ENCODE assay signal across 1 cellular context in genomic region chr10:34139559-34139958, GRCh38.
TF ChIP-seq lines count a peak whose summit lies in the region.

No MANE protein-coding gene starts in this region.

TF ChIP-seq in HEK293, 187 proteins besides CTCF, POLR2A, EP300 and RAD21 (continued from another document and continues in another):
- TF ChIP-seq ZNF596 (tag by site-specific recombination; IDR thresholded peaks at IDR 0.05) (no peak), ZNF837 (tag by site-specific recombination; IDR thresholded peaks at IDR 0.05) (no peak), ZNF701 (tag by site-specific recombination; IDR thresholded peaks at IDR 0.05) (no peak), IKZF3 (tag by site-specific recombination; IDR thresholded peaks at IDR 0.05) (0 out of 2 replicates have a peak, but pooled peaks have one; percentile 28), ZNF529 (tag by site-specific recombination; IDR thresholded peaks at IDR 0.05; ENCODE audit: insufficient replicate concordance) (no peak), GLIS1 (tag by site-specific recombination; IDR thresholded peaks at IDR 0.05) (peak; percentile 45; the same call in 1 of the 2 replicates), SALL2 (tag by site-specific recombination; IDR thresholded peaks at IDR 0.05; ENCODE audit: borderline replicate concordance) (no peak), WT1 (tag by site-specific recombination; IDR thresholded peaks at IDR 0.05) (no peak), ZNF404 (tag by site-specific recombination; IDR thresholded peaks at IDR 0.05) (no peak), ZNF670 (tag by site-specific recombination; IDR thresholded peaks at IDR 0.05; ENCODE audit: low read depth) (no peak), ZSCAN18 (tag by site-specific recombination; IDR thresholded peaks at IDR 0.05) (no peak), ZNF473 (tag by site-specific recombination; IDR thresholded peaks at IDR 0.05) (no peak), ZNF585B (tag by site-specific recombination; IDR thresholded peaks at IDR 0.05) (no peak), KLF16 (tag by site-specific recombination; IDR thresholded peaks at IDR 0.05) (no peak), ZNF121 (tag by site-specific recombination; IDR thresholded peaks at IDR 0.05) (no peak), ZNF704 (tag by site-specific recombination; IDR thresholded peaks at IDR 0.05) (no peak), ELK4 (IDR thresholded peaks at IDR 0.05; ENCODE audit: borderline replicate concordance, low read depth, low read length) (no peak), ZNF24 (tag by site-specific recombination; IDR thresholded peaks at IDR 0.05) (peak; percentile 84), ZNF654 (tag by site-specific recombination; IDR thresholded peaks at IDR 0.05; ENCODE audit: low read depth) (no peak), ZNF449 (tag by site-specific recombination; IDR thresholded peaks at IDR 0.05) (no peak), ZNF626 (tag by site-specific recombination; IDR thresholded peaks at IDR 0.05) (no peak), ZNF558 (tag by site-specific recombination; IDR thresholded peaks at IDR 0.05) (0 out of 2 replicates have a peak, but pooled peaks have one; percentile 31), ZNF580 (tag by site-specific recombination; IDR thresholded peaks at IDR 0.05) (0 out of 2 replicates have a peak, but pooled peaks have one; percentile 17), ZNF324 (tag by site-specific recombination; IDR thresholded peaks at IDR 0.05) (no peak), PBX3 (CRISPR knock-in tag; IDR thresholded peaks at IDR 0.05) (no peak), ZSCAN5A (tag by site-specific recombination; IDR thresholded peaks at IDR 0.05) (no peak), ZNF138 (tag by site-specific recombination; IDR thresholded peaks at IDR 0.05; ENCODE audit: borderline replicate concordance) (no peak), ZNF416 (tag by site-specific recombination; IDR thresholded peaks at IDR 0.05) (no peak), ZNF768 (tag by site-specific recombination; IDR thresholded peaks at IDR 0.05) (no peak), ZNF391 (tag by site-specific recombination; IDR thresholded peaks at IDR 0.05; ENCODE audit: borderline replicate concordance, low read depth) (no peak), ZNF302 (tag by site-specific recombination; IDR thresholded peaks at IDR 0.05; ENCODE audit: low read depth) (no peak), ZNF791 (tag by site-specific recombination; IDR thresholded peaks at IDR 0.05) (no peak), PRDM1 (tag by site-specific recombination; IDR thresholded peaks at IDR 0.05) (no peak), HOXA7 (CRISPR knock-in tag; IDR thresholded peaks at IDR 0.05; ENCODE audit: borderline replicate concordance) (no peak), HOXD13 (CRISPR knock-in tag; IDR thresholded peaks at IDR 0.05; ENCODE audit: borderline replicate concordance) (no peak), ZNF184 (tag by site-specific recombination; IDR thresholded peaks at IDR 0.05) (peak; percentile 65; the same call in 1 of the 2 replicates), SP3 (tag by site-specific recombination; IDR thresholded peaks at IDR 0.05) (no peak), ZBTB20 (tag by site-specific recombination; IDR thresholded peaks at IDR 0.05) (no peak), ZNF571 (tag by site-specific recombination; IDR thresholded peaks at IDR 0.05) (no peak), KLF1 (tag by site-specific recombination; IDR thresholded peaks at IDR 0.05) (no peak), PRDM10 (tag by site-specific recombination; IDR thresholded peaks at IDR 0.05) (no peak), AEBP2 (tag by site-specific recombination; IDR thresholded peaks at IDR 0.05; ENCODE audit: borderline replicate concordance) (no peak), ZNF785 (tag by site-specific recombination; IDR thresholded peaks at IDR 0.05) (no peak), EGR2 (tag by site-specific recombination; IDR thresholded peaks at IDR 0.05; ENCODE audit: low read depth) (no peak), ZNF26 (tag by site-specific recombination; IDR thresholded peaks at IDR 0.05) (no peak), ZNF362 (tag by site-specific recombination; IDR thresholded peaks at IDR 0.05) (no peak; the same call in 1 of the 2 replicates), ZNF157 (tag by site-specific recombination; IDR thresholded peaks at IDR 0.05) (no peak), ZNF624 (tag by site-specific recombination; IDR thresholded peaks at IDR 0.05) (no peak), ZNF146 (tag by site-specific recombination; IDR thresholded peaks at IDR 0.05) (no peak), ZNF48 (tag by site-specific recombination; IDR thresholded peaks at IDR 0.05) (no peak), ZNF530 (tag by site-specific recombination; IDR thresholded peaks at IDR 0.05; ENCODE audit: low read depth) (no peak), ZNF510 (tag by site-specific recombination; IDR thresholded peaks at IDR 0.05; ENCODE audit: insufficient replicate concordance) (no peak), ZNF501 (tag by site-specific recombination; IDR thresholded peaks at IDR 0.05) (no peak), BCL11B (tag by site-specific recombination; IDR thresholded peaks at IDR 0.05; ENCODE audit: low read depth) (no peak), ZNF600 (tag by site-specific recombination; IDR thresholded peaks at IDR 0.05) (peak; percentile 65; the same call in 1 of the 2 replicates), RBAK (tag by site-specific recombination; IDR thresholded peaks at IDR 0.05) (no peak)
